ENCODE assay signal across 1 cellular context in genomic region chr19:46262684-46263296, GRCh38.
A peak's percentile ranks its signal among the peaks of the same experiment; 100 is the strongest.
TF ChIP-seq lines count a peak whose summit lies in the region.

No MANE protein-coding gene starts in this region.

TF ChIP-seq in HCT116, 20 proteins besides CTCF, POLR2A, EP300 and RAD21 (continued from another document):
- peak; percentile 54 for TF ChIP-seq ZBTB33 (IDR thresholded peaks at IDR 0.05; ENCODE audit: extremely low read depth, insufficient replicate concordance, low read length)
- peak; percentile 87 for TF ChIP-seq CEBPB (IDR thresholded peaks at IDR 0.05; ENCODE audit: low read depth)
- TF ChIP-seq MAX (IDR thresholded peaks at IDR 0.05), result peak; percentile 73
- peak; percentile 87 for TF ChIP-seq SRF (IDR thresholded peaks at IDR 0.05; ENCODE audit: low read depth)
- 0 out of 2 replicates have a peak, but pooled peaks have one; percentile 28 for TF ChIP-seq EGR1 (IDR thresholded peaks at IDR 0.05; ENCODE audit: low read depth)
- TF ChIP-seq CBX3 (IDR thresholded peaks at IDR 0.05; ENCODE audit: low read depth), result peak; percentile 86
- peak; percentile 97 for TF ChIP-seq JUND (IDR thresholded peaks at IDR 0.05)
- TF ChIP-seq FOSL1 (IDR thresholded peaks at IDR 0.05; ENCODE audit: low read depth), result peak; percentile 99
